27 cellular contexts compared by ENCODE assay signal in the genomic region with DNA sequence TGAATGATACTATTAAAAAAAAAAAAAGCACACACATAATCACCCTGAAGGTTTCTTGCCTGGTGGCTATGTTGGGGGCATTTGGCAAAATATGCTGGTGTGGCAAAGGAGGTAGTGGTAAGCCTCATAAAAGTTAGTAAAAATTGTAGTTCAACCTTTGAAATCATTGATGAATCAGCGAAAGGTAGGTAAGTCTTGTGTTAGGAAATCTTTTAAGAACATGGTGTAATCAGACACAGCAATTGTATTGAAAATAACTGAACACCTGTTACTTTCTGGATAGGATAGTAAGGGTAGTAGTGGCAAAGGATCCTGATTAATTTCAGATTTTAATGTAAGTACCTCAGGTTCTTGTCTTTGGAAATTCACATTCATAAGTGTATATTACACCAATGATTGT. TPM values are rescaled to one million over a fixed set of nuclear protein-coding genes. Genes with fewer than 3 reads are reported as not detected.
"Had no signal": no experiment of that assay in that cellular context is flagged by ENCODE, and none has a peak within 500 bp of the region (broad histone marks: within the 10 kb centered on the region; RNA-seq: fewer than 3 reads in every experiment).

No MANE protein-coding gene starts in this region.

- H3K9me3 Mint-ChIP-seq: activated naive CD4-positive, alpha-beta T cell treated with anti-CD3 and anti-CD28 coated beads for 36 hours; activated naive CD8-positive, alpha-beta T cell treated with anti-CD3 and anti-CD28 coated beads for 36 hours; activated T-cell treated with anti-CD3 and anti-CD28 coated beads, Interleukin-2, amount 50 U/mL, for 4 hours; activated T-helper 17 cell treated with anti-CD3 and anti-CD28 coated beads, Interleukin-2, amount 50 U/mL, for 72 hours; T-helper 1 cell treated with Interleukin-12 subunit alpha and Interleukin-12 subunit beta and Interleukin-4 antibody, amounts not matched to agents 30 μg/mL and 1 μg/mL, for 36 hours had no signal

- DNase-seq: activated CD4-positive, alpha-beta T cell treated with anti-CD3 and anti-CD28 coated beads, Interleukin-2, amount 50 U/mL, for 48 hours; activated CD4-positive, CD25-positive, alpha-beta regulatory T cell; activated CD8-positive, alpha-beta memory T cell treated with anti-CD3 and anti-CD28 coated beads for 24 hours; activated gamma-delta T cell; activated naive CD4-positive, alpha-beta T cell treated with anti-CD3 and anti-CD28 coated beads for 36 hours; activated naive CD8-positive, alpha-beta T cell treated with anti-CD3 and anti-CD28 coated beads for 36 hours; activated T-cell treated with anti-CD3 and anti-CD28 coated beads, Interleukin-2, amount 50 U/mL, for 4 hours; brain microvascular endothelial cell; KBM-7; NCI-H1092 treated with DMSO at 0.1 percent for 48 hours; NCI-H1417 treated with DMSO at 0.1 percent for 48 hours; NCI-H1694; NCI-H2029; NCI-H2107; NCI-H2171 treated with DMSO at 0.1 percent for 48 hours; NCI-H226; NCI-H526; NK-92 treated with Interleukin-12 subunit alpha and Interleukin-12 subunit beta, amount 100 ng/mL, for 24 hours; SHP77 treated with DMSO at 0.1 percent for 48 hours; T-helper 9 cell had no signal

- H3K27me3 ChIP-seq: brain microvascular endothelial cell, cardiac muscle cell had no signal

- H3K27me3 Mint-ChIP-seq: activated T-helper 17 cell treated with anti-CD3 and anti-CD28 coated beads, Interleukin-2, amount 50 U/mL, for 72 hours had no signal

- H3K4me3 ChIP-seq: cardiac muscle cell had no signal

- H3K4me3 Mint-ChIP-seq: activated naive CD4-positive, alpha-beta T cell treated with anti-CD3 and anti-CD28 coated beads for 36 hours; activated naive CD8-positive, alpha-beta T cell treated with anti-CD3 and anti-CD28 coated beads for 36 hours; activated T-cell treated with anti-CD3 and anti-CD28 coated beads, Interleukin-2, amount 50 U/mL, for 4 hours; activated T-helper 17 cell treated with anti-CD3 and anti-CD28 coated beads, Interleukin-2, amount 50 U/mL, for 72 hours had no signal

- H3K27ac Mint-ChIP-seq: activated naive CD8-positive, alpha-beta T cell treated with anti-CD3 and anti-CD28 coated beads for 36 hours; activated T-helper 17 cell treated with anti-CD3 and anti-CD28 coated beads, Interleukin-2, amount 50 U/mL, for 72 hours had no signal

- H3K27ac ChIP-seq: brain microvascular endothelial cell, cardiac muscle cell had no signal

- ATAC-seq: activated T-cell treated with anti-CD3 and anti-CD28 coated beads, Interleukin-2, amount 50 U/mL, for 4 hours; activated T-helper 17 cell treated with anti-CD3 and anti-CD28 coated beads, Interleukin-2, amount 50 U/mL, for 72 hours had no signal

- H3K4me1 Mint-ChIP-seq: activated T-helper 17 cell treated with anti-CD3 and anti-CD28 coated beads, Interleukin-2, amount 50 U/mL, for 72 hours had no signal

RNA-seq across cellular contexts. Expression of a gene that starts 40.9 kb away (rescaled TPM):
- total RNA-seq: activated naive CD4-positive, alpha-beta T cell treated with anti-CD3 and anti-CD28 coated beads for 36 hours; activated naive CD8-positive, alpha-beta T cell treated with anti-CD3 and anti-CD28 coated beads for 36 hours; activated T-cell treated with anti-CD3 and anti-CD28 coated beads, Interleukin-2, amount 50 U/mL, for 4 hours; activated T-helper 17 cell treated with anti-CD3 and anti-CD28 coated beads, Interleukin-2, amount 50 U/mL, for 72 hours; cardiac muscle cell; LHCN-M2; MCF 10A; NCI-H460; SK-MEL-5 had no signal

RNA-seq across cellular contexts. Expression of a gene that starts 53.8 kb away (rescaled TPM):
- total RNA-seq: activated naive CD4-positive, alpha-beta T cell treated with anti-CD3 and anti-CD28 coated beads for 36 hours; activated naive CD8-positive, alpha-beta T cell treated with anti-CD3 and anti-CD28 coated beads for 36 hours; activated T-cell treated with anti-CD3 and anti-CD28 coated beads, Interleukin-2, amount 50 U/mL, for 4 hours; activated T-helper 17 cell treated with anti-CD3 and anti-CD28 coated beads, Interleukin-2, amount 50 U/mL, for 72 hours; cardiac muscle cell; LHCN-M2 had no signal
